ENCODE assay signal across 9 cellular contexts in genomic region chr12:123141615-123142517, GRCh38. TPM values are rescaled to one million over a fixed set of nuclear protein-coding genes. Genes with fewer than 3 reads are reported as not detected.
A peak's percentile ranks its signal among the peaks of the same experiment; 100 is the strongest.
DNase-seq lines count a peak whose midpoint lies in the region; ATAC-seq and TF ChIP-seq lines count a peak whose summit lies in the region.
"Had no signal": no experiment of that assay in that cellular context is flagged by ENCODE, and none has a peak within 500 bp of the region (broad histone marks: within the 10 kb centered on the region; RNA-seq: fewer than 3 reads in every experiment).

No MANE protein-coding gene starts in this region.

- H3K36me3 ChIP-seq in BJ (ENCODE audit: control insufficient read depth, insufficient read depth, low read length) (no peaks in the 10 kb centered on the region), neuronal stem cell (replicated peaks in 1 of 2; ENCODE audit: control insufficient read depth in 2 of 2, insufficient read depth in 2 of 2, low read length in 2 of 2) (peaks cover 0 to 2% of the 10 kb centered on the region in 2 donors)

- H3K14ac ChIP-seq in neuronal stem cell (ENCODE audit: low read length): no peak overlapping the region

- peaks cover 11% of the 10 kb centered on the region for H3K4me1 Mint-ChIP-seq in activated CD4-positive, alpha-beta T cell treated with anti-CD3 and anti-CD28 coated beads, Interleukin-2, amount 10 ng/mL, durations not matched to agents 24 days and 14 days

- WGBS in neuronal stem cell (ENCODE audit: extremely low coverage in 2 of 2, insufficient read length in 2 of 2, insufficient replicate concordance in 1 of 2), 2 donors: no CpG with 5 or more reads among the region's 15 CpGs

- H2BK5ac ChIP-seq in neuronal stem cell (ENCODE audit: low read length): no peak overlapping the region

- H3K4me3 ChIP-seq in BJ (ENCODE audit: low read depth, low read length): no peak overlapping the region
- H3K4me3 ChIP-seq in neuronal stem cell (ENCODE audit: low read length in 2 of 2): peak overlapping the region in 1 of 2 donors; percentile 24

- H2BK120ac ChIP-seq in neuronal stem cell (ENCODE audit: low read depth, low read length): no peak overlapping the region

- H3K27ac Mint-ChIP-seq in activated CD4-positive, alpha-beta T cell treated with anti-CD3 and anti-CD28 coated beads, Interleukin-2, amount 10 ng/mL, durations not matched to agents 24 days and 14 days: no peak overlapping the region

- peaks cover 5% of the 10 kb centered on the region for H3K36me3 Mint-ChIP-seq in activated CD4-positive, alpha-beta T cell treated with anti-CD3 and anti-CD28 coated beads, Interleukin-2, amount 10 ng/mL, durations not matched to agents 24 days and 14 days (ENCODE audit: low read depth)

- no peak overlapping the region for H4K8ac ChIP-seq in neuronal stem cell (ENCODE audit: low read depth, low read length)

- H4K91ac ChIP-seq in neuronal stem cell (ENCODE audit: low read depth, low read length, poor library complexity): no peak overlapping the region

- no peaks in the 10 kb centered on the region for H3K9me3 Mint-ChIP-seq in activated CD4-positive, alpha-beta T cell treated with anti-CD3 and anti-CD28 coated beads, Interleukin-2, amount 10 ng/mL, durations not matched to agents 24 days and 14 days
- H3K9me3 Mint-ChIP-seq: activated B cell treated with CpG ODN at 0.5 μM for 24 hours had no signal

- H3K27me3 ChIP-seq in BJ (ENCODE audit: control insufficient read depth, insufficient read depth, low read length): no peaks in the 10 kb centered on the region
- H3K27me3 ChIP-seq in neuronal stem cell (ENCODE audit: control insufficient read depth in 3 of 3, insufficient read depth in 3 of 3, low read depth in 1 of 3, low read length in 3 of 3): no peaks in the 10 kb centered on the region

- no peak overlapping the region for H3K4me3 Mint-ChIP-seq in activated CD4-positive, alpha-beta T cell treated with anti-CD3 and anti-CD28 coated beads, Interleukin-2, amount 10 ng/mL, durations not matched to agents 24 days and 14 days

- peak; percentile 87 for ATAC-seq in esophagus mucosa

- peak; percentile 30 for DNase-seq in BJ (ENCODE audit: low read depth)
- peak; percentile 50 for DNase-seq in NOMO-1 treated with DMSO at 0.1 percent for 48 hours (lab: John Stamatoyannopoulos, UW; ENCODE audit: unreplicated experiment)
- DNase-seq in neuronal stem cell (ENCODE audit: low spot score): no peak
- no peak for DNase-seq in foreskin melanocyte
- no peak for DNase-seq in NCI-H774 (lab: John Stamatoyannopoulos, UW)
- DNase-seq in HuH-7.5 (ENCODE audit: low spot score): no peak
- no peak for DNase-seq in activated CD4-positive, alpha-beta T cell treated with anti-CD3 and anti-CD28 coated beads, Interleukin-2, amount 10 ng/mL, durations not matched to agents 24 days and 14 days
- DNase-seq: activated B cell treated with CpG ODN at 0.5 μM for 24 hours had no signal

- H2AFZ ChIP-seq in neuronal stem cell (ENCODE audit: low read length): peak overlapping the region; percentile 75

- H3K9me3 ChIP-seq in neuronal stem cell (replicated peaks in 1 of 2; ENCODE audit: control insufficient read depth in 2 of 2, insufficient read depth in 1 of 2, low read depth in 1 of 2, low read length in 2 of 2): no peaks in the 10 kb centered on the region

- POLR2A ChIA-PET in BJ (lab: Charles Lee): no interaction called here

- H3K27me3 Mint-ChIP-seq in activated CD4-positive, alpha-beta T cell treated with anti-CD3 and anti-CD28 coated beads, Interleukin-2, amount 10 ng/mL, durations not matched to agents 24 days and 14 days: no peaks in the 10 kb centered on the region
- H3K27me3 Mint-ChIP-seq: activated B cell treated with CpG ODN at 0.5 μM for 24 hours had no signal

- no peak overlapping the region for H2BK12ac ChIP-seq in neuronal stem cell (ENCODE audit: low read length)

- H3K4me1 ChIP-seq in neuronal stem cell (ENCODE audit: control insufficient read depth in 2 of 2, insufficient read depth in 1 of 2, low read depth in 1 of 2, low read length in 2 of 2): peaks cover 21 to 28% of the 10 kb centered on the region in 2 donors

- no peak overlapping the region for H3K18ac ChIP-seq in neuronal stem cell (ENCODE audit: low read length)

- no peak overlapping the region for H3K23ac ChIP-seq in neuronal stem cell (ENCODE audit: low read depth, low read length, poor library complexity)

- TF ChIP-seq CTCF in BJ (IDR thresholded peaks at IDR 0.05; ENCODE audit: insufficient read depth, low read depth, low read length): no peak

- no peak overlapping the region for H2BK15ac ChIP-seq in neuronal stem cell (ENCODE audit: low read length)

- CTCF ChIA-PET in BJ (lab: Yijun Ruan, JAX): interaction anchor here (0.6 to 2.5 kb wide), 3 partner anchors 16 to 99 kb away, joined by 3 to 9 read pairs (median 3); no protein-coding TSS in a partner anchor

- no peak overlapping the region for H3K9ac ChIP-seq in neuronal stem cell (ENCODE audit: low read depth, low read length, poor library complexity)

- H2AK5ac ChIP-seq in neuronal stem cell (ENCODE audit: low read depth, low read length): no peak overlapping the region

- intact Hi-C loops in activated CD4-positive, alpha-beta T cell treated with anti-CD3 and anti-CD28 coated beads, Interleukin-2, amount 10 ng/mL, durations not matched to agents 24 days and 14 days (cut with micrococcal nuclease): no loop called here

- no peak overlapping the region for H3K4ac ChIP-seq in neuronal stem cell (ENCODE audit: low read length)

- H3K27ac ChIP-seq in neuronal stem cell (replicated peaks; ENCODE audit: low read length): no peak overlapping the region

- H3K79me1 ChIP-seq in neuronal stem cell (ENCODE audit: low read depth, low read length): no peaks in the 10 kb centered on the region

- H3K4me2 ChIP-seq in neuronal stem cell (ENCODE audit: insufficient read depth, low read length, poor library complexity, severe bottlenecking): no peak overlapping the region

RNA-seq across cellular contexts. Expression of gene PITPNM2, which starts 9.0 kb away (rescaled TPM):
- polyA plus RNA-seq in BJ (2011; rRNA removed): 0.83 and 1.3 TPM in 2 replicates
- polyA minus RNA-seq in BJ (2011; rRNA and poly(A)+ RNA removed): 1.6 and 2.1 TPM in 2 replicates
- total RNA-seq in esophagus mucosa: 8.3 TPM
- 1.3 TPM for polyA plus RNA-seq in neuronal stem cell (2013, experiment 1 of 2)
- polyA plus RNA-seq in neuronal stem cell (2013, experiment 2 of 2): 1.3 TPM
- total RNA-seq in activated CD4-positive, alpha-beta T cell treated with anti-CD3 and anti-CD28 coated beads, Interleukin-2, amount 10 ng/mL, durations not matched to agents 24 days and 14 days: 19.0 and 19.2 TPM in 2 replicates

Comparison
In these comparisons a context has a peak if more than half of its experiments do, and no peak if none do; other contexts are left out.
1. DNase-seq: peak in BJ (single experiment) and NOMO-1 treated with DMSO at 0.1 percent for 48 hours (single experiment); none in neuronal stem cell (single experiment), foreskin melanocyte (single experiment), NCI-H774 (single experiment), HuH-7.5 (single experiment) and activated CD4-positive, alpha-beta T cell treated with anti-CD3 and anti-CD28 coated beads, Interleukin-2, amount 10 ng/mL, durations not matched to agents 24 days and 14 days (single experiment).